Comparison of ENCODE assay signal across 1 cellular context in genomic region chr2:112692496-112692911, GRCh38.
A peak's percentile ranks its signal among the peaks of the same experiment; 100 is the strongest.
TF ChIP-seq lines count a peak whose summit lies in the region.

No MANE protein-coding gene starts in this region.

TF ChIP-seq in HepG2, 621 proteins besides CTCF, POLR2A, EP300 and RAD21 (continued from another document and continues in another):
- TF ChIP-seq, protein P1, sequence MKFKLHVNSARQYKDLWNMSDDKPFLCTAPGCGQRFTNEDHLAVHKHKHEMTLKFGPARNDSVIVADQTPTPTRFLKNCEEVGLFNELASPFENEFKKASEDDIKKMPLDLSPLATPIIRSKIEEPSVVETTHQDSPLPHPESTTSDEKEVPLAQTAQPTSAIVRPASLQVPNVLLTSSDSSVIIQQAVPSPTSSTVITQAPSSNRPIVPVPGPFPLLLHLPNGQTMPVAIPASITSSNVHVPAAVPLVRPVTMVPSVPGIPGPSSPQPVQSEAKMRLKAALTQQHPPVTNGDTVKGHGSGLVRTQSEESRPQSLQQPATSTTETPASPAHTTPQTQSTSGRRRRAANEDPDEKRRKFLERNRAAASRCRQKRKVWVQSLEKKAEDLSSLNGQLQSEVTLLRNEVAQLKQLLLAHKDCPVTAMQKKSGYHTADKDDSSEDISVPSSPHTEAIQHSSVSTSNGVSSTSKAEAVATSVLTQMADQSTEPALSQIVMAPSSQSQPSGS (CRISPR knock-in tag; IDR thresholded peaks at IDR 0.05), result peak; percentile 75
- TF ChIP-seq, protein P2, sequence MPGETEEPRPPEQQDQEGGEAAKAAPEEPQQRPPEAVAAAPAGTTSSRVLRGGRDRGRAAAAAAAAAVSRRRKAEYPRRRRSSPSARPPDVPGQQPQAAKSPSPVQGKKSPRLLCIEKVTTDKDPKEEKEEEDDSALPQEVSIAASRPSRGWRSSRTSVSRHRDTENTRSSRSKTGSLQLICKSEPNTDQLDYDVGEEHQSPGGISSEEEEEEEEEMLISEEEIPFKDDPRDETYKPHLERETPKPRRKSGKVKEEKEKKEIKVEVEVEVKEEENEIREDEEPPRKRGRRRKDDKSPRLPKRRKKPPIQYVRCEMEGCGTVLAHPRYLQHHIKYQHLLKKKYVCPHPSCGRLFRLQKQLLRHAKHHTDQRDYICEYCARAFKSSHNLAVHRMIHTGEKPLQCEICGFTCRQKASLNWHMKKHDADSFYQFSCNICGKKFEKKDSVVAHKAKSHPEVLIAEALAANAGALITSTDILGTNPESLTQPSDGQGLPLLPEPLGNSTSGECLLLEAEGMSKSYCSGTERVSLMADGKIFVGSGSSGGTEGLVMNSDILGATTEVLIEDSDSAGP (CRISPR knock-in tag; IDR thresholded peaks at IDR 0.05; ENCODE audit: borderline replicate concordance), result 0 out of 2 replicates have a peak, but pooled peaks have one; percentile 35
- TF ChIP-seq ZNF562 (CRISPR knock-in tag; IDR thresholded peaks at IDR 0.05; ENCODE audit: borderline replicate concordance) (no peak), ZFYVE20 (CRISPR knock-in tag; IDR thresholded peaks at IDR 0.05; ENCODE audit: borderline replicate concordance, low read depth) (no peak), CBFB (CRISPR knock-in tag; IDR thresholded peaks at IDR 0.05) (0 out of 2 replicates have a peak, but pooled peaks have one; percentile 38), ZZZ3 (CRISPR knock-in tag; IDR thresholded peaks at IDR 0.05; ENCODE audit: borderline replicate concordance) (0 out of 2 replicates have a peak, but pooled peaks have one; percentile 40), ZBTB1 (CRISPR knock-in tag; IDR thresholded peaks at IDR 0.05; ENCODE audit: borderline replicate concordance) (no peak), XRCC5 (optimal IDR thresholded peaks at IDR 0.05; ENCODE audit: low read length) (peak; percentile 73), CEBPG (CRISPR knock-in tag; IDR thresholded peaks at IDR 0.05) (peak; percentile 37; the same call in 1 of the 2 replicates), HNF1B (CRISPR knock-in tag; IDR thresholded peaks at IDR 0.05) (peak; percentile 78), KAT8 (CRISPR knock-in tag; IDR thresholded peaks at IDR 0.05) (peak; percentile 33; the same call in 1 of the 2 replicates), FOXK2 (IDR thresholded peaks at IDR 0.05) (peak; percentile 71), IKZF1 (IDR thresholded peaks at IDR 0.05) (no peak), SOX5 (CRISPR knock-in tag; IDR thresholded peaks at IDR 0.05; ENCODE audit: borderline replicate concordance) (peak; percentile 59), KDM1A (CRISPR knock-in tag; IDR thresholded peaks at IDR 0.05) (peak; percentile 77; the same call in 1 of the 2 replicates), GPBP1L1 (CRISPR knock-in tag; IDR thresholded peaks at IDR 0.05) (no peak), DZIP1 (CRISPR knock-in tag; IDR thresholded peaks at IDR 0.05) (no peak), RBFOX2 (IDR thresholded peaks at IDR 0.05; ENCODE audit: low read depth, low read length) (no peak), ARID3A (IDR thresholded peaks at IDR 0.05; ENCODE audit: low read depth, low read length) (no peak), BRCA1 (CRISPR knock-in tag; IDR thresholded peaks at IDR 0.05) (no peak), SALL2 (CRISPR knock-in tag; IDR thresholded peaks at IDR 0.05) (0 out of 2 replicates have a peak, but pooled peaks have one; percentile 39), GPN1 (CRISPR knock-in tag; IDR thresholded peaks at IDR 0.05; ENCODE audit: borderline replicate concordance) (no peak), ZNF292 (CRISPR knock-in tag; IDR thresholded peaks at IDR 0.05; ENCODE audit: borderline replicate concordance, low read depth) (no peak; the same call in 1 of the 2 replicates), ZNF329 (CRISPR knock-in tag; IDR thresholded peaks at IDR 0.05; ENCODE audit: low read depth) (no peak), MEF2D (CRISPR knock-in tag; IDR thresholded peaks at IDR 0.05) (peak; percentile 31; the same call in 1 of the 2 replicates), AHR (CRISPR knock-in tag; IDR thresholded peaks at IDR 0.05) (no peak; the same call in 1 of the 2 replicates), JARID2 (CRISPR knock-in tag; IDR thresholded peaks at IDR 0.05; ENCODE audit: insufficient replicate concordance) (no peak), ZBTB3 (CRISPR knock-in tag; IDR thresholded peaks at IDR 0.05; ENCODE audit: borderline replicate concordance, low read depth) (no peak), ZNF256 (CRISPR knock-in tag; conservative IDR thresholded peaks at IDR 0.05) (no peak), ATF7 (IDR thresholded peaks at IDR 0.05) (peak; percentile 86), ATF7 (CRISPR knock-in tag; IDR thresholded peaks at IDR 0.05) (no peak), NFKBIZ (CRISPR knock-in tag; IDR thresholded peaks at IDR 0.05) (0 out of 2 replicates have a peak, but pooled peaks have one; percentile 65), PAXIP1 (CRISPR knock-in tag; conservative IDR thresholded peaks at IDR 0.05) (peak; percentile 78), KDM5B (CRISPR knock-in tag; IDR thresholded peaks at IDR 0.05; ENCODE audit: borderline replicate concordance) (peak; percentile 80; the same call in 1 of the 2 replicates), PHF21A (CRISPR knock-in tag; IDR thresholded peaks at IDR 0.05) (0 out of 2 replicates have a peak, but pooled peaks have one; percentile 44), ZBTB21 (CRISPR knock-in tag; IDR thresholded peaks at IDR 0.05) (peak; percentile 14; the same call in 1 of the 2 replicates), PRPF4 (IDR thresholded peaks at IDR 0.05; ENCODE audit: low read depth, low read length, poor library complexity, severe bottlenecking) (no peak), ZNF501 (CRISPR knock-in tag; IDR thresholded peaks at IDR 0.05) (peak; percentile 71), ZNF607 (CRISPR knock-in tag; IDR thresholded peaks at IDR 0.05; ENCODE audit: borderline replicate concordance) (peak; percentile 67; the same call in 1 of the 2 replicates)
- TF ChIP-seq, protein P3, sequence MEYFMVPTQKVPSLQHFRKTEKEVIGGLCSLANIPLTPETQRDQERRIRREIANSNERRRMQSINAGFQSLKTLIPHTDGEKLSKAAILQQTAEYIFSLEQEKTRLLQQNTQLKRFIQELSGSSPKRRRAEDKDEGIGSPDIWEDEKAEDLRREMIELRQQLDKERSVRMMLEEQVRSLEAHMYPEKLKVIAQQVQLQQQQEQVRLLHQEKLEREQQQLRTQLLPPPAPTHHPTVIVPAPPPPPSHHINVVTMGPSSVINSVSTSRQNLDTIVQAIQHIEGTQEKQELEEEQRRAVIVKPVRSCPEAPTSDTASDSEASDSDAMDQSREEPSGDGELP (IDR thresholded peaks at IDR 0.05; ENCODE audit: borderline replicate concordance, low read depth), result peak; percentile 74; the same call in 1 of the 2 replicates
- TF ChIP-seq, protein P4, sequence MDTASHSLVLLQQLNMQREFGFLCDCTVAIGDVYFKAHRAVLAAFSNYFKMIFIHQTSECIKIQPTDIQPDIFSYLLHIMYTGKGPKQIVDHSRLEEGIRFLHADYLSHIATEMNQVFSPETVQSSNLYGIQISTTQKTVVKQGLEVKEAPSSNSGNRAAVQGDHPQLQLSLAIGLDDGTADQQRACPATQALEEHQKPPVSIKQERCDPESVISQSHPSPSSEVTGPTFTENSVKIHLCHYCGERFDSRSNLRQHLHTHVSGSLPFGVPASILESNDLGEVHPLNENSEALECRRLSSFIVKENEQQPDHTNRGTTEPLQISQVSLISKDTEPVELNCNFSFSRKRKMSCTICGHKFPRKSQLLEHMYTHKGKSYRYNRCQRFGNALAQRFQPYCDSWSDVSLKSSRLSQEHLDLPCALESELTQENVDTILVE (CRISPR knock-in tag; IDR thresholded peaks at IDR 0.05), result peak; percentile 69; the same call in 1 of the 2 replicates
- TF ChIP-seq, protein P5, sequence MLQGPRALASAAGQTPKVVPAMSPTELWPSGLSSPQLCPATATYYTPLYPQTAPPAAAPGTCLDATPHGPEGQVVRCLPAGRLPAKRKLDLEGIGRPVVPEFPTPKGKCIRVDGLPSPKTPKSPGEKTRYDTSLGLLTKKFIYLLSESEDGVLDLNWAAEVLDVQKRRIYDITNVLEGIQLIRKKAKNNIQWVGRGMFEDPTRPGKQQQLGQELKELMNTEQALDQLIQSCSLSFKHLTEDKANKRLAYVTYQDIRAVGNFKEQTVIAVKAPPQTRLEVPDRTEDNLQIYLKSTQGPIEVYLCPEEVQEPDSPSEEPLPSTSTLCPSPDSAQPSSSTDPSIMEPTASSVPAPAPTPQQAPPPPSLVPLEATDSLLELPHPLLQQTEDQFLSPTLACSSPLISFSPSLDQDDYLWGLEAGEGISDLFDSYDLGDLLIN (CRISPR knock-in tag; IDR thresholded peaks at IDR 0.05; ENCODE audit: borderline replicate concordance), result no peak
- TF ChIP-seq, protein P6, sequence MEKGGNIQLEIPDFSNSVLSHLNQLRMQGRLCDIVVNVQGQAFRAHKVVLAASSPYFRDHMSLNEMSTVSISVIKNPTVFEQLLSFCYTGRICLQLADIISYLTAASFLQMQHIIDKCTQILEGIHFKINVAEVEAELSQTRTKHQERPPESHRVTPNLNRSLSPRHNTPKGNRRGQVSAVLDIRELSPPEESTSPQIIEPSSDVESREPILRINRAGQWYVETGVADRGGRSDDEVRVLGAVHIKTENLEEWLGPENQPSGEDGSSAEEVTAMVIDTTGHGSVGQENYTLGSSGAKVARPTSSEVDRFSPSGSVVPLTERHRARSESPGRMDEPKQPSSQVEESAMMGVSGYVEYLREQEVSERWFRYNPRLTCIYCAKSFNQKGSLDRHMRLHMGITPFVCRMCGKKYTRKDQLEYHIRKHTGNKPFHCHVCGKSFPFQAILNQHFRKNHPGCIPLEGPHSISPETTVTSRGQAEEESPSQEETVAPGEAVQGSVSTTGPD (CRISPR knock-in tag; IDR thresholded peaks at IDR 0.05), result 0 out of 2 replicates have a peak, but pooled peaks have one; percentile 35
